In genomic region chr13:110869805-110870706, GRCh38 we compare ENCODE assay signal across 8 cellular contexts. TPM values are rescaled to one million over a fixed set of nuclear protein-coding genes. Genes with fewer than 3 reads are reported as not detected.
DNase-seq lines count a peak whose midpoint lies in the region; ATAC-seq and TF ChIP-seq lines count a peak whose summit lies in the region.

No MANE protein-coding gene starts in this region.

- peak overlapping the region; percentile 4 for H3K4me3 ChIP-seq in kidney epithelial cell (ENCODE audit: low read depth, low read length)

- H3K4me1 Mint-ChIP-seq in T-helper 2 cell treated with Interferon-gamma antibody and Interleukin-4, amounts not matched to agents 5 μg/mL and 100 μg/mL, for 36 hours (ENCODE audit: low read depth): peaks cover 4% of the 10 kb centered on the region

- no peak overlapping the region for H3K27ac Mint-ChIP-seq in T-helper 2 cell treated with Interferon-gamma antibody and Interleukin-4, amounts not matched to agents 5 μg/mL and 100 μg/mL, for 36 hours

- peak; percentile 49 for DNase-seq in T-helper 2 cell treated with Interferon-gamma antibody and Interleukin-4, amounts not matched to agents 5 μg/mL and 100 μg/mL, for 36 hours (ENCODE audit: low spot score)
- DNase-seq in T-helper 2 cell (no peak), NOMO-1 treated with DMSO at 0.1 percent for 48 hours (lab: John Stamatoyannopoulos, UW; ENCODE audit: unreplicated experiment) (peak; percentile 81), cerebellum (ENCODE audit: low spot score) (peak; percentile 40), kidney epithelial cell (ENCODE audit: low read depth) (peak; percentile 100), smooth muscle cell of the brain vasculature (ENCODE audit: low read depth, low spot score) (peak; percentile 98), NCI-H526 (lab: John Stamatoyannopoulos, UW) (no peak)

- H3K27me3 ChIP-seq in kidney epithelial cell (ENCODE audit: control insufficient read depth, insufficient read depth, low read length): no peaks in the 10 kb centered on the region

- H3K36me3 ChIP-seq in kidney epithelial cell (ENCODE audit: control insufficient read depth, insufficient read depth, low read length): no peaks in the 10 kb centered on the region

- H3K27me3 Mint-ChIP-seq in T-helper 2 cell treated with Interferon-gamma antibody and Interleukin-4, amounts not matched to agents 5 μg/mL and 100 μg/mL, for 36 hours (ENCODE audit: low read depth): peaks cover 39% of the 10 kb centered on the region

- H3K36me3 Mint-ChIP-seq in T-helper 2 cell treated with Interferon-gamma antibody and Interleukin-4, amounts not matched to agents 5 μg/mL and 100 μg/mL, for 36 hours (ENCODE audit: low read depth): no peaks in the 10 kb centered on the region

- no peak for TF ChIP-seq CTCF in kidney epithelial cell (IDR thresholded peaks at IDR 0.05; ENCODE audit: insufficient read depth, low read length, poor library complexity, severe bottlenecking)

- no peaks in the 10 kb centered on the region for H3K9me3 Mint-ChIP-seq in T-helper 2 cell treated with Interferon-gamma antibody and Interleukin-4, amounts not matched to agents 5 μg/mL and 100 μg/mL, for 36 hours

- ATAC-seq in GM21825 (IDR thresholded peaks at IDR 0.05; ENCODE audit: unreplicated experiment): no peak

- peak overlapping the region; percentile 39 for H3K4me3 Mint-ChIP-seq in T-helper 2 cell treated with Interferon-gamma antibody and Interleukin-4, amounts not matched to agents 5 μg/mL and 100 μg/mL, for 36 hours

RNA-seq across cellular contexts. Expression of gene ANKRD10, which starts 44.8 kb away (rescaled TPM):
- total RNA-seq in cerebellum (253 TPM), kidney epithelial cell (72.4 and 81.9 TPM in 2 replicates)

Comparison
In these comparisons a context has a peak if more than half of its experiments do, and no peak if none do; other contexts are left out.
1. DNase-seq: peak in T-helper 2 cell treated with Interferon-gamma antibody and Interleukin-4, amounts not matched to agents 5 μg/mL and 100 μg/mL, for 36 hours (single experiment), NOMO-1 treated with DMSO at 0.1 percent for 48 hours (single experiment), cerebellum (single experiment), kidney epithelial cell (single experiment) and smooth muscle cell of the brain vasculature (single experiment); none in T-helper 2 cell (0 of 5) and NCI-H526 (0 of 2).